In genomic region chr5:126988021-126988569, GRCh38 we compare ENCODE assay signal across 7 cellular contexts. TPM values are rescaled to one million over a fixed set of nuclear protein-coding genes. Genes with fewer than 3 reads are reported as not detected.
DNase-seq lines count a peak whose midpoint lies in the region; ATAC-seq lines count a peak whose summit lies in the region.

No MANE protein-coding gene starts in this region.

- H3K36me3 Mint-ChIP-seq in activated CD4-positive, alpha-beta T cell treated with anti-CD3 and anti-CD28 coated beads, Interleukin-2, amount 10 ng/mL, durations not matched to agents 7 days and 5 days (ENCODE audit: low read depth) = peaks cover 12% of the 10 kb centered on the region

- peak overlapping the region; percentile 33 for H3K4me3 Mint-ChIP-seq in activated CD4-positive, alpha-beta T cell treated with anti-CD3 and anti-CD28 coated beads, Interleukin-2, amount 10 ng/mL, durations not matched to agents 7 days and 5 days

- CTCF ChIA-PET in activated CD4-positive, alpha-beta T cell treated with anti-CD3 and anti-CD28 coated beads, Interleukin-2, amount 10 ng/mL, durations not matched to agents 7 days and 5 days (lab: Charles Lee) = no interaction called here

- peaks cover 19% of the 10 kb centered on the region for H3K4me1 Mint-ChIP-seq in activated CD4-positive, alpha-beta T cell treated with anti-CD3 and anti-CD28 coated beads, Interleukin-2, amount 10 ng/mL, durations not matched to agents 7 days and 5 days

- no peaks in the 10 kb centered on the region for H3K27me3 ChIP-seq in H7 (ENCODE audit: control insufficient read depth, insufficient read depth, low read length)

- POLR2A ChIA-PET in activated CD4-positive, alpha-beta T cell treated with anti-CD3 and anti-CD28 coated beads, Interleukin-2, amount 10 ng/mL, durations not matched to agents 7 days and 5 days (lab: Charles Lee) = no interaction called here

- no peak overlapping the region for H3K4me3 ChIP-seq in H7 (ENCODE audit: insufficient read depth, low read depth, low read length)

- no peaks in the 10 kb centered on the region for H3K36me3 ChIP-seq in H7 (replicated peaks; ENCODE audit: control insufficient read depth, insufficient read depth, low read length)

- peak; percentile 33 for DNase-seq in activated CD4-positive, alpha-beta T cell treated with anti-CD3 and anti-CD28 coated beads, Interleukin-2, amount 10 ng/mL, durations not matched to agents 7 days and 5 days
- DNase-seq in stimulated activated CD4-positive, alpha-beta T cell treated with anti-CD3 and anti-CD28 coated beads, Interleukin-2, amount 100 ng/mL, for 24 hours = peak; percentile 36 to 51
- DNase-seq in 8988T = no peak
- no peak for DNase-seq in H7
- DNase-seq in DMS79 (lab: John Stamatoyannopoulos, UW) = no peak

- peak overlapping the region; percentile 85 for H3K27ac Mint-ChIP-seq in activated CD4-positive, alpha-beta T cell treated with anti-CD3 and anti-CD28 coated beads, Interleukin-2, amount 10 ng/mL, durations not matched to agents 7 days and 5 days

- peaks cover 3% of the 10 kb centered on the region for H3K9me3 Mint-ChIP-seq in activated CD4-positive, alpha-beta T cell treated with anti-CD3 and anti-CD28 coated beads, Interleukin-2, amount 10 ng/mL, durations not matched to agents 7 days and 5 days

- ATAC-seq in GM19372 (IDR thresholded peaks at IDR 0.05; ENCODE audit: low read depth, unreplicated experiment) (peak; percentile 86), HG02981 (IDR thresholded peaks at IDR 0.05; ENCODE audit: unreplicated experiment) (peak; percentile 95)

- H3K27me3 Mint-ChIP-seq in activated CD4-positive, alpha-beta T cell treated with anti-CD3 and anti-CD28 coated beads, Interleukin-2, amount 10 ng/mL, durations not matched to agents 7 days and 5 days = no peaks in the 10 kb centered on the region

RNA-seq across cellular contexts. Expression of gene MARCHF3, which starts 42.3 kb away (rescaled TPM):
- 1 to 10 TPM; 1.1 to 1.5 TPM for total RNA-seq in activated CD4-positive, alpha-beta T cell treated with anti-CD3 and anti-CD28 coated beads, Interleukin-2, amount 10 ng/mL, durations not matched to agents 7 days and 5 days
- total RNA-seq in H7 (2014; rRNA removed; shearing (Covaris generic)) = 15.9 and 19.0 TPM in 2 replicates

Comparison
In these comparisons a context has a peak if more than half of its experiments do, and no peak if none do; other contexts are left out.
1. DNase-seq: peak in activated CD4-positive, alpha-beta T cell treated with anti-CD3 and anti-CD28 coated beads, Interleukin-2, amount 10 ng/mL, durations not matched to agents 7 days and 5 days (single experiment) and stimulated activated CD4-positive, alpha-beta T cell treated with anti-CD3 and anti-CD28 coated beads, Interleukin-2, amount 100 ng/mL, for 24 hours (2 of 2); none in 8988T (single experiment), H7 (single experiment) and DMS79 (single experiment).